In genomic region chr1:169240449-169241242, GRCh38 we compare ENCODE assay signal across 14 cellular contexts.
DNase-seq lines count a peak whose midpoint lies in the region; ATAC-seq, FAIRE-seq and TF ChIP-seq lines count a peak whose summit lies in the region.
"Had no signal": no experiment of that assay in that cellular context is flagged by ENCODE, and none has a peak within 500 bp of the region (broad histone marks: within the 10 kb centered on the region; RNA-seq: fewer than 3 reads in every experiment).

No MANE protein-coding gene starts in this region.

- H3K9me3 ChIP-seq in GM23248 (ENCODE audit: low read depth), result no peaks in the 10 kb centered on the region
- H3K9me3 ChIP-seq: BLaER1 treated with 17β-estradiol and CSF1 and Interleukin-3, amounts not matched to agents 10 nM and 100 nM had no signal

- no peak overlapping the region for H3K27ac ChIP-seq in GM23248
- H3K27ac ChIP-seq: BLaER1 treated with 17β-estradiol and CSF1 and Interleukin-3, amounts not matched to agents 10 nM and 100 nM; hepatocyte had no signal

- H3F3A ChIP-seq in GM23248 (ENCODE audit: insufficient read depth), result 0 out of 2 replicates have a peak, but pooled peaks cover 7% of the 10 kb centered on the region

- peak; percentile 3 for FAIRE-seq in A204.1 (lab: Jason Lieb, UNC)

- no peaks in the 10 kb centered on the region for H4K20me1 ChIP-seq in GM23248 (ENCODE audit: insufficient read depth)
- H4K20me1 ChIP-seq: BLaER1 treated with 17β-estradiol and CSF1 and Interleukin-3, amounts not matched to agents 10 nM and 100 nM had no signal

- H3K4me1 ChIP-seq in GM23248 (ENCODE audit: insufficient read depth), result peaks cover 16% of the 10 kb centered on the region
- H3K4me1 ChIP-seq: BLaER1 treated with 17β-estradiol and CSF1 and Interleukin-3, amounts not matched to agents 10 nM and 100 nM had no signal

- H3K4me3 ChIP-seq in GM23248 (peak overlapping the region; percentile 17; the same call in 1 of the 2 replicates), foreskin fibroblast (ENCODE audit: low read depth in 1 of 2, low read length in 2 of 2) (no peak overlapping the region)
- H3K4me3 ChIP-seq: BLaER1 treated with 17β-estradiol and CSF1 and Interleukin-3, amounts not matched to agents 10 nM and 100 nM; hepatocyte had no signal

- H3K36me3 ChIP-seq in GM23248 (ENCODE audit: low read depth), result no peaks in the 10 kb centered on the region
- H3K36me3 ChIP-seq: BLaER1 treated with 17β-estradiol and CSF1 and Interleukin-3, amounts not matched to agents 10 nM and 100 nM had no signal

- peak overlapping the region; percentile 53 for H3K4me2 ChIP-seq in GM23248 (ENCODE audit: unreplicated experiment)
- H3K4me2 ChIP-seq: BLaER1 treated with 17β-estradiol and CSF1 and Interleukin-3, amounts not matched to agents 10 nM and 100 nM; hepatocyte had no signal

- in situ Hi-C loops in GM23248 (cut with MboI) (no loop called here), SK-MEL-5 (cut with HindIII; ENCODE audit: low pct_unique_long_range_greater_than_20kb, low sequenced_read_pairs) (no loop called here)

- no peaks in the 10 kb centered on the region for H3K27me3 ChIP-seq in GM23248 (replicated peaks; ENCODE audit: insufficient read depth)
- H3K27me3 ChIP-seq: BLaER1 treated with 17β-estradiol and CSF1 and Interleukin-3, amounts not matched to agents 10 nM and 100 nM; hepatocyte had no signal

- 10 to 23% methylated on average over 3 of the region's 3 CpGs for WGBS in GM23248 (ENCODE audit: low coverage in 1 of 2, low lambda C conversion rate in 2 of 2, missing lambda C conversion rate in 2 of 2), 2 experiments

- no peaks in the 10 kb centered on the region for H3K9me2 ChIP-seq in GM23248 (ENCODE audit: insufficient read depth)

- no peaks in the 10 kb centered on the region for H3K79me2 ChIP-seq in GM23248 (ENCODE audit: insufficient read depth)
- H3K79me2 ChIP-seq: hepatocyte had no signal

- peak overlapping the region; percentile 12; the same call in 1 of the 2 replicates for H2AFZ ChIP-seq in GM23248
- H2AFZ ChIP-seq: hepatocyte had no signal

- no peak for ATAC-seq in HG02938 (IDR thresholded peaks at IDR 0.05; ENCODE audit: unreplicated experiment)
- ATAC-seq in GM21723 (IDR thresholded peaks at IDR 0.05; ENCODE audit: unreplicated experiment), result no peak
- ATAC-seq in GM21360 (IDR thresholded peaks at IDR 0.05; ENCODE audit: unreplicated experiment), result no peak
- ATAC-seq: activated CD8-positive, alpha-beta T cell treated with anti-CD3 and anti-CD28 coated beads, Interleukin-2, amount 10 ng/mL, durations not matched to agents 7 days and 5 days had no signal

- TF ChIP-seq CTCF in foreskin fibroblast (IDR thresholded peaks at IDR 0.05; ENCODE audit: low read depth, low read length), result no peak

- no peak overlapping the region for H3K9ac ChIP-seq in GM23248
- H3K9ac ChIP-seq: BLaER1 treated with 17β-estradiol and CSF1 and Interleukin-3, amounts not matched to agents 10 nM and 100 nM had no signal

- DNase-seq in GM23248 (peak; percentile 35), SK-MEL-5 (ENCODE audit: low read depth, low spot score) (peak; percentile 2), foreskin fibroblast (peak; percentile 9 to 30), amniotic stem cell (lab: John Stamatoyannopoulos, UW) (no peak)
- DNase-seq: activated CD8-positive, alpha-beta T cell treated with anti-CD3 and anti-CD28 coated beads, Interleukin-2, amount 10 ng/mL, durations not matched to agents 7 days and 5 days; activated naive CD8-positive, alpha-beta T cell treated with anti-CD3 and anti-CD28 coated beads, Interleukin-2, amount 10 ng/mL, durations not matched to agents 7 days and 5 days; NCI-H1048; stimulated activated CD4-positive, alpha-beta T cell treated with anti-CD3 and anti-CD28 coated beads, Interleukin-2, amount 100 ng/mL, for 48 hours had no signal
